In the genomic region with DNA sequence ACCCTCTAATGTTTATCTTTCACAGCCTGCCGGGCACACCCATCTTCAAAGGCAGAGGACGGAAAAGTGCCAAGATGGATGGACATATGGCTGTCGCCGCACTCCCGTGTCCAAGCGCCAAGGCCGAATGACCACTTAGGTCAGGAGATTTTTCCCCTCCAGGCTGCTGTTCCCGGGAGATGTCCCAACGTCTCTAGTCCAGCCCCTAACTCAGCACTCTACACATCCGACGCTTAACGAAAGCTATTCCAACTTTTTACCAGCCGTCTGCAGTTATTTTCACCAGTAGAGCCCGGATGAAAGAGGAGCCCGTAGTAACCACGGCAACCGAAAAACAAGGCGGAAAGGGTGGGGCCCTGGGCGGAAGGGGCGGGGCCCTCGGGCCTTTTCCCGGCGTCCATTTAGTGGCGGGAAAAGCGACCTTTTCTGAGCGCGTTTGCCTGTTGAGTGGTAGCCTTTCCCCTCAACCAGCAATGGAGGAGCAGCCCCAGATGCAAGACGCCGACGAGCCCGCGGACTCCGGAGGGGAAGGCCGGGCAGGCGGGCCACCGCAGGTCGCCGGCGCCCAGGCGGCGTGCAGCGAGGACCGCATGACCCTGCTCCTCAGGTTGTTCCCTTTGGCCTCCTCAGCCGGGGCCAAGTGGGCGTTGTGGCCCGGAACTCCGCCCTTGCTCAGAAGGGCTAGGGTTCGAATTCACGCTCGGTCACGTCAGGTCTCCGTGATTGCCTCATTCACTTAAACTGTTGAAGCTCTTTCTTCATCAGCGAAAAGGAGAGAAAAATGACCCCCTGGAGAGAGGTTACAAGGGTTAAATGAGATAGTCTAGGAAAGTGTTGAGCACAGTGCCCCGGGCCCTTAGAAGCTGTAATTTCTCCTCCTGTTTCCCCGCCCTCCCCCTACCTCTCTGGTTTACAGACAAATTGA, we compare ENCODE assay signal across 1 cellular context.
TF ChIP-seq lines count a peak whose summit lies in the region.

A gene with protein sequence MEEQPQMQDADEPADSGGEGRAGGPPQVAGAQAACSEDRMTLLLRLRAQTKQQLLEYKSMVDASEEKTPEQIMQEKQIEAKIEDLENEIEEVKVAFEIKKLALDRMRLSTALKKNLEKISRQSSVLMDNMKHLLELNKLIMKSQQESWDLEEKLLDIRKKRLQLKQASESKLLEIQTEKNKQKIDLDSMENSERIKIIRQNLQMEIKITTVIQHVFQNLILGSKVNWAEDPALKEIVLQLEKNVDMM (plus strand): TSS at position 422 of the 925 bp plus-strand sequence. CDS start 52 bp downstream, at position 474.

TF ChIP-seq in K562, 482 proteins besides CTCF, POLR2A, EP300 and RAD21 (continued from another document and continues in another):
- TF ChIP-seq, protein P1, sequence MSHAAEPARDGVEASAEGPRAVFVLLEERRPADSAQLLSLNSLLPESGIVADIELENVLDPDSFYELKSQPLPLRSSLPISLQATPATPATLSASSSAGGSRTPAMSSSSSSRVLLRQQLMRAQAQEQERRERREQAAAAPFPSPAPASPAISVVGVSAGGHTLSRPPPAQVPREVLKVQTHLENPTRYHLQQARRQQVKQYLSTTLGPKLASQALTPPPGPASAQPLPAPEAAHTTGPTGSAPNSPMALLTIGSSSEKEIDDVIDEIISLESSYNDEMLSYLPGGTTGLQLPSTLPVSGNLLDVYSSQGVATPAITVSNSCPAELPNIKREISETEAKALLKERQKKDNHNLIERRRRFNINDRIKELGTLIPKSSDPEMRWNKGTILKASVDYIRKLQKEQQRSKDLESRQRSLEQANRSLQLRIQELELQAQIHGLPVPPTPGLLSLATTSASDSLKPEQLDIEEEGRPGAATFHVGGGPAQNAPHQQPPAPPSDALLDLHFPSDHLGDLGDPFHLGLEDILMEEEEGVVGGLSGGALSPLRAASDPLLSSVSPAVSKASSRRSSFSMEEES (CRISPR knock-in tag; IDR thresholded peaks at IDR 0.05), result no peak
- TF ChIP-seq STAT5A (IDR thresholded peaks at IDR 0.05; ENCODE audit: borderline replicate concordance, low read length) (no peak; the same call in 1 of the 2 replicates), NFIX (CRISPR knock-in tag; IDR thresholded peaks at IDR 0.05; ENCODE audit: low read depth) (no peak), POLR2G (IDR thresholded peaks at IDR 0.05; ENCODE audit: low read depth, low read length) (peak; percentile 98), DACH1 (IDR thresholded peaks at IDR 0.05; ENCODE audit: partially characterized antibody) (peak; percentile 13), GTF2E2 (tag; IDR thresholded peaks at IDR 0.05) (peak; percentile 93; the same call in 1 of the 2 replicates), CBFA2T3 (IDR thresholded peaks at IDR 0.05) (no peak), MIER1 (IDR thresholded peaks at IDR 0.05; ENCODE audit: low read depth) (no peak), ZNF184 (CRISPR knock-in tag; IDR thresholded peaks at IDR 0.05) (no peak), TRIM24 (IDR thresholded peaks at IDR 0.05) (0 out of 4 replicates have a peak, but pooled peaks of 1 of the 2 experiments have one; percentile 31), GTF2A2 (tag; IDR thresholded peaks at IDR 0.05) (no peak), ZNF444 (CRISPR knock-in tag; IDR thresholded peaks at IDR 0.05) (no peak), SNIP1 (IDR thresholded peaks at IDR 0.05; ENCODE audit: low read depth) (no peak), FOXA3 (CRISPR knock-in tag; conservative IDR thresholded peaks at IDR 0.05 in 1 of 2, IDR thresholded peaks at IDR 0.05 in 1 of 2) (peak in 1 of 2 experiments; percentile 28; a peak in 1 of 4 replicates), JUND (IDR thresholded peaks at IDR 0.05; ENCODE audit: borderline replicate concordance, low read depth, low read length) (peak; percentile 65; the same call in 1 of the 2 replicates), JUND (tag; IDR thresholded peaks at IDR 0.05; ENCODE audit: borderline replicate concordance, low read depth, low read length) (no peak; the same call in 2 of the 3 replicates), MCM7 (IDR thresholded peaks at IDR 0.05) (no peak), ZNF436 (CRISPR knock-in tag; IDR thresholded peaks at IDR 0.05) (no peak), HNRNPL (IDR thresholded peaks at IDR 0.05; ENCODE audit: low read depth, low read length) (no peak), CAMTA2 (CRISPR knock-in tag; conservative IDR thresholded peaks at IDR 0.05) (no peak), NRF1 (conservative IDR thresholded peaks at IDR 0.05 in 1 of 2, IDR thresholded peaks at IDR 0.05 in 1 of 2) (peak; percentile 23 to 55; a peak in 2 of 4 replicates), BHLHE40 (IDR thresholded peaks at IDR 0.05; ENCODE audit: low read length) (peak; percentile 28; the same call in 1 of the 2 replicates), MCM2 (IDR thresholded peaks at IDR 0.05; ENCODE audit: low read depth) (no peak), MECOM (CRISPR knock-in tag; IDR thresholded peaks at IDR 0.05) (no peak), RBM39 (optimal IDR thresholded peaks at IDR 0.05; ENCODE audit: low read depth, low read length) (no peak), ZNF77 (CRISPR knock-in tag; IDR thresholded peaks at IDR 0.05) (no peak), ESRRA (IDR thresholded peaks at IDR 0.05; ENCODE audit: borderline replicate concordance, low read depth) (peak; percentile 70), ZKSCAN8 (CRISPR knock-in tag; IDR thresholded peaks at IDR 0.05) (no peak), POU5F1 (IDR thresholded peaks at IDR 0.05; ENCODE audit: borderline replicate concordance, low read depth, low read length, partially characterized antibody) (no peak), ZNF707 (CRISPR knock-in tag; conservative IDR thresholded peaks at IDR 0.05) (no peak), CBX8 (IDR thresholded peaks at IDR 0.05; ENCODE audit: borderline replicate concordance, extremely low read depth, low read depth, low read length, poor library complexity, severe bottlenecking) (no peak), ZNF253 (CRISPR knock-in tag; conservative IDR thresholded peaks at IDR 0.05) (no peak), EWSR1 (IDR thresholded peaks at IDR 0.05; ENCODE audit: borderline replicate concordance, low read depth, partially characterized antibody) (no peak), MYNN (IDR thresholded peaks at IDR 0.05) (0 out of 2 replicates have a peak, but pooled peaks have one; percentile 10), MYNN (CRISPR knock-in tag; IDR thresholded peaks at IDR 0.05) (no peak), TAF1 (IDR thresholded peaks at IDR 0.05; ENCODE audit: control insufficient read depth, extremely low read depth, insufficient read depth, low read length, severe bottlenecking) (peak; percentile 64), ZFP1 (CRISPR knock-in tag; IDR thresholded peaks at IDR 0.05) (no peak), C11orf30 (IDR thresholded peaks at IDR 0.05; ENCODE audit: low read depth) (peak; percentile 77), ZNF778 (CRISPR knock-in tag; IDR thresholded peaks at IDR 0.05) (no peak), ZNF695 (CRISPR knock-in tag; IDR thresholded peaks at IDR 0.05) (no peak), FOXP1 (CRISPR knock-in tag; IDR thresholded peaks at IDR 0.05) (peak; percentile 76; the same call in 1 of the 2 replicates), ZNF408 (CRISPR knock-in tag; IDR thresholded peaks at IDR 0.05; ENCODE audit: low read depth) (no peak), ELF1 (tag; IDR thresholded peaks at IDR 0.05) (peak; percentile 60; the same call in 1 of the 2 replicates), WHSC1 (IDR thresholded peaks at IDR 0.05; ENCODE audit: low read length) (no peak), PHF20 (IDR thresholded peaks at IDR 0.05; ENCODE audit: partially characterized antibody) (peak; percentile 69), SIN3A (IDR thresholded peaks at IDR 0.05; ENCODE audit: borderline replicate concordance in 2 of 2, control insufficient read depth in 1 of 2, low read depth in 2 of 2, low read length in 2 of 2) (peak; percentile 17 to 85; a peak in 1 of 4 replicates)
- TF ChIP-seq, protein P2, sequence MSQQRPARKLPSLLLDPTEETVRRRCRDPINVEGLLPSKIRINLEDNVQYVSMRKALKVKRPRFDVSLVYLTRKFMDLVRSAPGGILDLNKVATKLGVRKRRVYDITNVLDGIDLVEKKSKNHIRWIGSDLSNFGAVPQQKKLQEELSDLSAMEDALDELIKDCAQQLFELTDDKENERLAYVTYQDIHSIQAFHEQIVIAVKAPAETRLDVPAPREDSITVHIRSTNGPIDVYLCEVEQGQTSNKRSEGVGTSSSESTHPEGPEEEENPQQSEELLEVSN (IDR thresholded peaks at IDR 0.05; ENCODE audit: borderline replicate concordance in 1 of 2, extremely low read depth in 1 of 2, insufficient read depth in 1 of 2, insufficient read length in 1 of 2, low read depth in 1 of 2, low read length in 1 of 2, poor library complexity in 1 of 2, severe bottlenecking in 1 of 2), result peak; percentile 82 to 86
- TF ChIP-seq, protein P3, sequence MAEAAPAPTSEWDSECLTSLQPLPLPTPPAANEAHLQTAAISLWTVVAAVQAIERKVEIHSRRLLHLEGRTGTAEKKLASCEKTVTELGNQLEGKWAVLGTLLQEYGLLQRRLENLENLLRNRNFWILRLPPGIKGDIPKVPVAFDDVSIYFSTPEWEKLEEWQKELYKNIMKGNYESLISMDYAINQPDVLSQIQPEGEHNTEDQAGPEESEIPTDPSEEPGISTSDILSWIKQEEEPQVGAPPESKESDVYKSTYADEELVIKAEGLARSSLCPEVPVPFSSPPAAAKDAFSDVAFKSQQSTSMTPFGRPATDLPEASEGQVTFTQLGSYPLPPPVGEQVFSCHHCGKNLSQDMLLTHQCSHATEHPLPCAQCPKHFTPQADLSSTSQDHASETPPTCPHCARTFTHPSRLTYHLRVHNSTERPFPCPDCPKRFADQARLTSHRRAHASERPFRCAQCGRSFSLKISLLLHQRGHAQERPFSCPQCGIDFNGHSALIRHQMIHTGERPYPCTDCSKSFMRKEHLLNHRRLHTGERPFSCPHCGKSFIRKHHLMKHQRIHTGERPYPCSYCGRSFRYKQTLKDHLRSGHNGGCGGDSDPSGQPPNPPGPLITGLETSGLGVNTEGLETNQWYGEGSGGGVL (CRISPR knock-in tag; IDR thresholded peaks at IDR 0.05), result no peak
- TF ChIP-seq, protein P4, sequence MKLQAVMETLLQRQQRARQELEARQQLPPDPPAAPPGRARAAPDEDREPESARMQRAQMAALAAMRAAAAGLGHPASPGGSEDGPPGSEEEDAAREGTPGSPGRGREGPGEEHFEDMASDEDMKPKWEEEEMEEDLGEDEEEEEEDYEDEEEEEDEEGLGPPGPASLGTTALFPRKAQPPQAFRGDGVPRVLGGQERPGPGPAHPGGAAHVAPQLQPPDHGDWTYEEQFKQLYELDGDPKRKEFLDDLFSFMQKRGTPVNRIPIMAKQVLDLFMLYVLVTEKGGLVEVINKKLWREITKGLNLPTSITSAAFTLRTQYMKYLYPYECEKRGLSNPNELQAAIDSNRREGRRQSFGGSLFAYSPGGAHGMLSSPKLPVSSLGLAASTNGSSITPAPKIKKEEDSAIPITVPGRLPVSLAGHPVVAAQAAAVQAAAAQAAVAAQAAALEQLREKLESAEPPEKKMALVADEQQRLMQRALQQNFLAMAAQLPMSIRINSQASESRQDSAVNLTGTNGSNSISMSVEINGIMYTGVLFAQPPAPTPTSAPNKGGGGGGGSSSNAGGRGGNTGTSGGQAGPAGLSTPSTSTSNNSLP (IDR thresholded peaks at IDR 0.05; ENCODE audit: borderline replicate concordance, low read depth, low read length), result no peak
- TF ChIP-seq, protein P5, sequence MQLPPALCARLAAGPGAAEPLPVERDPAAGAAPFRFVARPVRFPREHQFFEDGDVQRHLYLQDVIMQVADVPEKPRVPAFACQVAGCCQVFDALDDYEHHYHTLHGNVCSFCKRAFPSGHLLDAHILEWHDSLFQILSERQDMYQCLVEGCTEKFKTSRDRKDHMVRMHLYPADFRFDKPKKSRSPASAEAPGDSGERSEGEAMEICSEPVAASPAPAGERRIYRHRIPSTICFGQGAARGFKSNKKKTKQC (CRISPR knock-in tag; IDR thresholded peaks at IDR 0.05), result peak; percentile 89
- TF ChIP-seq, protein P6, sequence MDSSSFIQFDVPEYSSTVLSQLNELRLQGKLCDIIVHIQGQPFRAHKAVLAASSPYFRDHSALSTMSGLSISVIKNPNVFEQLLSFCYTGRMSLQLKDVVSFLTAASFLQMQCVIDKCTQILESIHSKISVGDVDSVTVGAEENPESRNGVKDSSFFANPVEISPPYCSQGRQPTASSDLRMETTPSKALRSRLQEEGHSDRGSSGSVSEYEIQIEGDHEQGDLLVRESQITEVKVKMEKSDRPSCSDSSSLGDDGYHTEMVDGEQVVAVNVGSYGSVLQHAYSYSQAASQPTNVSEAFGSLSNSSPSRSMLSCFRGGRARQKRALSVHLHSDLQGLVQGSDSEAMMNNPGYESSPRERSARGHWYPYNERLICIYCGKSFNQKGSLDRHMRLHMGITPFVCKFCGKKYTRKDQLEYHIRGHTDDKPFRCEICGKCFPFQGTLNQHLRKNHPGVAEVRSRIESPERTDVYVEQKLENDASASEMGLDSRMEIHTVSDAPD (CRISPR knock-in tag; IDR thresholded peaks at IDR 0.05), result no peak
- TF ChIP-seq, protein P7, sequence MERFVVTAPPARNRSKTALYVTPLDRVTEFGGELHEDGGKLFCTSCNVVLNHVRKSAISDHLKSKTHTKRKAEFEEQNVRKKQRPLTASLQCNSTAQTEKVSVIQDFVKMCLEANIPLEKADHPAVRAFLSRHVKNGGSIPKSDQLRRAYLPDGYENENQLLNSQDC (CRISPR knock-in tag; IDR thresholded peaks at IDR 0.05), result no peak
- TF ChIP-seq, protein P8, sequence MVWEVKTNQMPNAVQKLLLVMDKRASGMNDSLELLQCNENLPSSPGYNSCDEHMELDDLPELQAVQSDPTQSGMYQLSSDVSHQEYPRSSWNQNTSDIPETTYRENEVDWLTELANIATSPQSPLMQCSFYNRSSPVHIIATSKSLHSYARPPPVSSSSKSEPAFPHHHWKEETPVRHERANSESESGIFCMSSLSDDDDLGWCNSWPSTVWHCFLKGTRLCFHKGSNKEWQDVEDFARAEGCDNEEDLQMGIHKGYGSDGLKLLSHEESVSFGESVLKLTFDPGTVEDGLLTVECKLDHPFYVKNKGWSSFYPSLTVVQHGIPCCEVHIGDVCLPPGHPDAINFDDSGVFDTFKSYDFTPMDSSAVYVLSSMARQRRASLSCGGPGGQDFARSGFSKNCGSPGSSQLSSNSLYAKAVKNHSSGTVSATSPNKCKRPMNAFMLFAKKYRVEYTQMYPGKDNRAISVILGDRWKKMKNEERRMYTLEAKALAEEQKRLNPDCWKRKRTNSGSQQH (CRISPR knock-in tag; IDR thresholded peaks at IDR 0.05), result no peak
- TF ChIP-seq, protein P9, sequence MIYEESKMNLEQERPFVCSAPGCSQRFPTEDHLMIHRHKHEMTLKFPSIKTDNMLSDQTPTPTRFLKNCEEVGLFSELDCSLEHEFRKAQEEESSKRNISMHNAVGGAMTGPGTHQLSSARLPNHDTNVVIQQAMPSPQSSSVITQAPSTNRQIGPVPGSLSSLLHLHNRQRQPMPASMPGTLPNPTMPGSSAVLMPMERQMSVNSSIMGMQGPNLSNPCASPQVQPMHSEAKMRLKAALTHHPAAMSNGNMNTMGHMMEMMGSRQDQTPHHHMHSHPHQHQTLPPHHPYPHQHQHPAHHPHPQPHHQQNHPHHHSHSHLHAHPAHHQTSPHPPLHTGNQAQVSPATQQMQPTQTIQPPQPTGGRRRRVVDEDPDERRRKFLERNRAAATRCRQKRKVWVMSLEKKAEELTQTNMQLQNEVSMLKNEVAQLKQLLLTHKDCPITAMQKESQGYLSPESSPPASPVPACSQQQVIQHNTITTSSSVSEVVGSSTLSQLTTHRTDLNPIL (CRISPR knock-in tag; IDR thresholded peaks at IDR 0.05), result no peak
